Comparison of ENCODE assay signal across 8 cellular contexts in the genomic region with DNA sequence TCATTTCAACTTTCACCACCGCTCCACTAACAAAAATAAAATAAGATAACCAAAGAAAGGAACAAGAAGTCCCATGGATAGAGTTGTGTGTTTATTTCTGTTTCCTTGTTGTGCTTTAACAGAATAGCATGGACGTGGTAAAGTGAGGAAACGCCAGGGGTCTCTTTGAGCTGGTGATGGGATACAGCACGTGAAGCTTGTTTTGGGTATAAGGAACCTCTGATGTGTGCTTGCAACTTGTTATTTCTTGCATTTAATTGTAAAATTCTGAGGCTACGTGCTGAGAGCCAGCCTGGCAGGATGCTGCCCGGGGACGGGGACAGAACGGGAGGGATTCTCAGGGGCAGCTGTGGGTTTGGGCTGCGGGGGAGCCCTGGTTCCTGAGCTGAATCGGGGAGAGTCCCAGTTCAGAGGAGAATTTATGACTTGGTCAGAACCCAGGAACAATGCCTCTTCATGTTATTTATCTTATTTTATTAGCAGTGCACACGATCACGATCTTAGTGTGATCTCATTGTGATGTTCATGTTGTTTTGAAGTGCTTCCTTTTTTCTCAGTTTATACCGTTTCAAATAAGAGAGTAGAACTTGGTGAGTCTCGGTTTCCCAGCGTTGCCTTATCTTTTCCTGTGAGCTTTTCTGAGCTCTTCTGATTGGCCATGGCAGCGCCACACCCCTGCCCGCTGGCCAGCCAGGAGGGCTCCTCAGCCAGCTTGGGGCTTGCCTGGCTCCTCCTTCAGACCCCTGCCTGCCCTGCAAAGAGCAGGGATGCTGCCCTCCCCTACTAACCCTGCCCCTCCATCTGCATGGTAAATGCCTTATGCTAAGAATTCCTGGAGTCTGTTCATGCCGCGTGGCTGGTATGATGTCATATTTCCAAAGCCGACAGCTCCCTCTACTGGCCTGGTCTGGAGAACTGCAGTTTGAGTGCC.
DNase-seq lines count a peak whose midpoint lies in the region; ATAC-seq and TF ChIP-seq lines count a peak whose summit lies in the region.

No MANE protein-coding gene starts in this region.

- DNase-seq in CD4-positive, alpha-beta memory T cell, result peak; percentile 78 to 81 (median 80)
- DNase-seq in NCI-H748 (lab: John Stamatoyannopoulos, UW; ENCODE audit: unreplicated experiment) (peak; percentile 100), ecto neural progenitor cell (ENCODE audit: low spot score) (peak; percentile 95), lower leg skin (ENCODE audit: low spot score in 2 of 2) (peak; percentile 85 to 94)
- peak; percentile 86 for DNase-seq in activated CD4-positive, alpha-beta memory T cell treated with anti-CD3 and anti-CD28 coated beads for 36 hours
- DNase-seq in stimulated activated CD4-positive, alpha-beta T cell treated with anti-CD3 and anti-CD28 coated beads, Interleukin-4, amount 100 ng/mL, for 48 hours (ENCODE audit: low read depth in 2 of 2), result peak; percentile 60 to 68

- peak in 1 of 3 donors; percentile 80 for TF ChIP-seq CTCF in lower leg skin (IDR thresholded peaks at IDR 0.05)

- WGBS in lower leg skin, 2 donors, result 8 to 11% methylated on average over 20 of the region's 20 CpGs

- H3K4me1 Mint-ChIP-seq in CD4-positive, alpha-beta memory T cell, result peaks cover 17 to 43% (median 26%) of the 10 kb centered on the region in 4 donors
- peaks cover 41% of the 10 kb centered on the region for H3K4me1 Mint-ChIP-seq in activated CD4-positive, alpha-beta memory T cell treated with anti-CD3 and anti-CD28 coated beads for 36 hours (ENCODE audit: low read depth)

- no peaks in the 10 kb centered on the region for H3K9me3 Mint-ChIP-seq in CD4-positive, alpha-beta memory T cell
- H3K9me3 Mint-ChIP-seq in activated CD4-positive, alpha-beta memory T cell treated with anti-CD3 and anti-CD28 coated beads for 36 hours, result peaks cover 3% of the 10 kb centered on the region

- peak overlapping the region; percentile 40 for H3K27ac ChIP-seq in CD4-positive, alpha-beta memory T cell (ENCODE audit: low read depth, low read length)

- no peak for TF ChIP-seq POLR2A in lower leg skin (IDR thresholded peaks at IDR 0.05)

- POLR2A ChIA-PET in CD4-positive, alpha-beta memory T cell (lab: Charles Lee; ENCODE audit: partially characterized antibody), result interaction anchor here (0.6 to 1.9 kb wide), 3 partner anchors 175 to 344 kb away, joined by 3 to 12 read pairs (median 7); partner anchors contain the start of gene MARCHF6
- POLR2A ChIA-PET in activated CD4-positive, alpha-beta memory T cell treated with anti-CD3 and anti-CD28 coated beads for 36 hours (lab: Charles Lee), result interaction anchor here (0.9 to 1.3 kb wide), 2 partner anchors 31 to 58 kb away, joined by 3 read pairs; no protein-coding TSS in a partner anchor

- H3K4me3 Mint-ChIP-seq in CD4-positive, alpha-beta memory T cell, result peak overlapping the region; percentile 83 to 95 (median 87)
- peak overlapping the region; percentile 69 for H3K4me3 Mint-ChIP-seq in activated CD4-positive, alpha-beta memory T cell treated with anti-CD3 and anti-CD28 coated beads for 36 hours

- CTCF ChIA-PET in CD4-positive, alpha-beta memory T cell (lab: Charles Lee; ENCODE audit: partially characterized antibody), result interaction anchor here (0.6 to 7.4 kb wide), 38 partner anchors 9 to 362 kb away, joined by 3 to 188 read pairs (median 5); no protein-coding TSS in a partner anchor
- CTCF ChIA-PET in activated CD4-positive, alpha-beta memory T cell treated with anti-CD3 and anti-CD28 coated beads for 36 hours (lab: Charles Lee), result interaction anchor here (0.6 to 6.1 kb wide), 65 partner anchors 8 to 376 kb away, joined by 3 to 154 read pairs (median 4); partner anchors contain the start of genes ANKRD33B, DAP and ROPN1L

- no peaks in the 10 kb centered on the region for H3K36me3 ChIP-seq in CD4-positive, alpha-beta memory T cell (ENCODE audit: insufficient read depth, low read length)

- no peaks in the 10 kb centered on the region for H3K36me3 Mint-ChIP-seq in CD4-positive, alpha-beta memory T cell
- H3K36me3 Mint-ChIP-seq in activated CD4-positive, alpha-beta memory T cell treated with anti-CD3 and anti-CD28 coated beads for 36 hours, result no peaks in the 10 kb centered on the region

- H3K4me1 ChIP-seq in CD4-positive, alpha-beta memory T cell (ENCODE audit: insufficient read depth, low read length), result peaks cover 20% of the 10 kb centered on the region

- peaks cover 0 to 4% of the 10 kb centered on the region in 2 donors for H3K27me3 Mint-ChIP-seq in CD4-positive, alpha-beta memory T cell
- peaks cover 6% of the 10 kb centered on the region for H3K27me3 Mint-ChIP-seq in activated CD4-positive, alpha-beta memory T cell treated with anti-CD3 and anti-CD28 coated beads for 36 hours

- H3K9me3 ChIP-seq in CD4-positive, alpha-beta memory T cell (ENCODE audit: control insufficient read depth in 1 of 2, low read length in 2 of 2), result no peaks in the 10 kb centered on the region

- intact Hi-C loops in CD4-positive, alpha-beta memory T cell (cut with micrococcal nuclease), result loop anchor here (1.0 to 10.0 kb wide), 4 partner anchors 137 to 1083 kb away; partner anchors contain the start of gene SEMA5A
- intact Hi-C loops in activated CD4-positive, alpha-beta memory T cell treated with anti-CD3 and anti-CD28 coated beads for 36 hours (cut with micrococcal nuclease), result loop anchor here (1.0 to 2.0 kb wide), 3 partner anchors 62 to 343 kb away; no protein-coding TSS in a partner anchor
- intact Hi-C loops in lower leg skin (cut with DNase I; ENCODE audit: low total_unique reads), result loop anchor here (5.0 kb wide), 1 partner anchor 175 kb away; no protein-coding TSS in a partner anchor

- H3K4me3 ChIP-seq in CD4-positive, alpha-beta memory T cell (ENCODE audit: low read length in 2 of 2), result peak overlapping the region; percentile 44 to 46
- H3K4me3 ChIP-seq in lower leg skin (ENCODE audit: low read depth, poor library complexity, severe bottlenecking), result no peak overlapping the region

- peak; percentile 54 for ATAC-seq in GM19397 (IDR thresholded peaks at IDR 0.05; ENCODE audit: unreplicated experiment)
- ATAC-seq in HG03565 (IDR thresholded peaks at IDR 0.05; ENCODE audit: unreplicated experiment), result peak; percentile 34

- peak overlapping the region; percentile 62 to 95 (median 84) for H3K27ac Mint-ChIP-seq in CD4-positive, alpha-beta memory T cell
- peak overlapping the region; percentile 48 for H3K27ac Mint-ChIP-seq in activated CD4-positive, alpha-beta memory T cell treated with anti-CD3 and anti-CD28 coated beads for 36 hours

- H3K27me3 ChIP-seq in CD4-positive, alpha-beta memory T cell (ENCODE audit: insufficient read depth, low read length), result no peaks in the 10 kb centered on the region
